ENCODE assay signal across 15 cellular contexts in the genomic region with DNA sequence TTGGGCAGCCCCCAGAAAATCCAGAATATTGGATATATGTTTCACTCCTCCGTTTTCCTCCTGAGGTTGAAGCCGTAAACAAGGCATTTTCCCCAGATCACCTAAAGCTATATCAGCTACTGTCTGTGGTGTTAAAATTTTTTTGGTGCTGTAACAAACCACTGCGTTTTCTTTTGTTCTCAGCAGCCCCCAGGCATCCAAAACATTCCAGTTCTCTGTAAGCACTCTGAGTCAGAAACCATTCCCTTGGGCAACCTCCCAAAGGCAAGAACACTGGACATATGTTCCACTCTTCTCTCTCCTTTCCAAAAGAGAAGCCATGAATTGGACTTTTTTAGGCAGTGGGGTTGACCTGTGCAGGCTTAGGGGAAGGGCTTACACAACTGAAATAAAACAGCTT.
DNase-seq lines count a peak whose midpoint lies in the region; ATAC-seq and TF ChIP-seq lines count a peak whose summit lies in the region.
"Had no signal": no experiment of that assay in that cellular context is flagged by ENCODE, and none has a peak within 500 bp of the region (broad histone marks: within the 10 kb centered on the region; RNA-seq: fewer than 3 reads in every experiment).

No MANE protein-coding gene starts in this region.

- H3K27me3 ChIP-seq in RWPE2 (ENCODE audit: insufficient read depth, poor library complexity, severe bottlenecking): no peaks in the 10 kb centered on the region

- POLR2A ChIA-PET in HEK293T (lab: Yijun Ruan, JAX): no interaction called here

- no peaks in the 10 kb centered on the region for H3K36me3 ChIP-seq in RWPE2 (ENCODE audit: low read depth)

- no peaks in the 10 kb centered on the region for H3K9me3 ChIP-seq in RWPE2 (ENCODE audit: severe bottlenecking)

- H3K4me1 ChIP-seq in RWPE2 (ENCODE audit: insufficient read depth, poor library complexity, severe bottlenecking): no peaks in the 10 kb centered on the region

- CTCF ChIA-PET in HEK293T (lab: Yijun Ruan, JAX): no interaction called here

- H3K4me3 ChIP-seq in RWPE2 (ENCODE audit: severe bottlenecking) (no peak overlapping the region), epithelial cell of esophagus (ENCODE audit: low read length) (no peak overlapping the region)

- no peak for TF ChIP-seq CTCF in RWPE2 (IDR thresholded peaks at IDR 0.05; ENCODE audit: poor library complexity, severe bottlenecking)
- TF ChIP-seq CTCF in epithelial cell of esophagus (IDR thresholded peaks at IDR 0.05; ENCODE audit: insufficient read depth, low read depth, low read length, missing control alignments): no peak

- DNase-seq in GM04503 (ENCODE audit: low read depth) (peak; percentile 0), RWPE2 (ENCODE audit: low spot score) (no peak), epithelial cell of esophagus (ENCODE audit: low read depth) (peak; percentile 44), myocyte (ENCODE audit: low read depth) (peak; percentile 37), NCI-H69 (lab: John Stamatoyannopoulos, UW) (no peak), kidney tubule cell (ENCODE audit: low spot score) (no peak), HEK293T (ENCODE audit: extremely low spot score) (no peak)
- DNase-seq in effector CD8-positive, alpha-beta T cell (lab: John Stamatoyannopoulos, UW): no peak
- DNase-seq: H9, NCI-H1436 treated with DMSO at 0.1 percent for 48 hours, NCI-H2029 treated with DMSO at 0.1 percent for 48 hours, NCI-H2171 treated with DMSO at 0.1 percent for 48 hours, NCI-H510A, NCI-H82, SHP77 had no signal

- peak; percentile 25; the same call in 2 of the 3 replicates for ATAC-seq in RWPE2 (ENCODE audit: low read depth)

- no peak overlapping the region for H3K27ac ChIP-seq in RWPE2 (ENCODE audit: poor library complexity, severe bottlenecking)

TF ChIP-seq in HEK293T, 16 proteins besides CTCF, POLR2A, EP300 and RAD21:
- TF ChIP-seq HDGF (IDR thresholded peaks at IDR 0.05; ENCODE audit: borderline replicate concordance) (no peak), ELF4 (IDR thresholded peaks at IDR 0.05) (no peak), FOXK2 (IDR thresholded peaks at IDR 0.05) (no peak), ZNF384 (IDR thresholded peaks at IDR 0.05) (no peak), PKNOX1 (IDR thresholded peaks at IDR 0.05) (no peak), BHLHE40 (IDR thresholded peaks at IDR 0.05; ENCODE audit: borderline replicate concordance) (no peak), TARDBP (IDR thresholded peaks at IDR 0.05) (no peak)

Comparison
In these comparisons a context has a peak if more than half of its experiments do, and no peak if none do; other contexts are left out.
1. DNase-seq: peak in GM04503 (single experiment), epithelial cell of esophagus (single experiment) and myocyte (single experiment); none in RWPE2 (single experiment), effector CD8-positive, alpha-beta T cell (single experiment), NCI-H69 (single experiment), kidney tubule cell (single experiment) and HEK293T (single experiment).